ENCODE assay signal across 29 cellular contexts in genomic region chr21:19475525-19475924, GRCh38.
"Had no signal": no experiment of that assay in that cellular context is flagged by ENCODE, and none has a peak within 500 bp of the region (broad histone marks: within the 10 kb centered on the region; RNA-seq: fewer than 3 reads in every experiment).

No MANE protein-coding gene starts in this region.

- H3K27me3 ChIP-seq: body of pancreas, cardiac muscle cell, esophagus muscularis mucosa, heart right ventricle, neutrophil, sigmoid colon, spleen, transverse colon, uterus had no signal

- ATAC-seq: activated CD8-positive, alpha-beta T cell treated with anti-CD3 and anti-CD28 coated beads for 36 hours; activated naive CD8-positive, alpha-beta T cell treated with anti-CD3 and anti-CD28 coated beads, Interleukin-2, amount 50 U/mL, for 24 hours; activated T-cell treated with anti-CD3 and anti-CD28 coated beads, Interleukin-2, amount 50 U/mL, for 4 hours; activated T-helper 17 cell treated with anti-CD3 and anti-CD28 coated beads, Interleukin-2, amount 50 U/mL, for 72 hours; body of pancreas; effector memory CD8-positive, alpha-beta T cell; heart right ventricle; T-helper 17 cell had no signal

- DNase-seq: activated B cell treated with CpG ODN at 0.5 μM for 24 hours; activated CD4-positive, alpha-beta T cell treated with anti-CD3 and anti-CD28 coated beads, Interleukin-2, amount 50 U/mL, for 1 hour; activated CD8-positive, alpha-beta T cell treated with anti-CD3 and anti-CD28 coated beads for 36 hours; activated gamma-delta T cell treated with Interleukin-2 at 50 U/mL for 16 hours; activated naive CD8-positive, alpha-beta T cell treated with anti-CD3 and anti-CD28 coated beads, Interleukin-2, amount 50 U/mL, for 24 hours; activated T-cell treated with anti-CD3 and anti-CD28 coated beads, Interleukin-2, amount 50 U/mL, for 4 hours; body of pancreas; cerebellar nuclear complex; cortex of kidney; effector memory CD8-positive, alpha-beta T cell; foreskin melanocyte; heart right ventricle; islet precursor cell; left ventricle myocardium inferior; naive B cell; nephron progenitor cell; sigmoid colon; spleen; stimulated activated CD4-positive, alpha-beta T cell treated with anti-CD3 and anti-CD28 coated beads, Interleukin-2, amount 100 ng/mL, for 48 hours; stimulated activated naive CD4-positive, alpha-beta T cell treated with Interleukin-2 at 50 U/mL for 16 hours; T-helper 17 cell; T1000; transverse colon; uterus had no signal

- H3K4me1 ChIP-seq: body of pancreas, esophagus muscularis mucosa, heart right ventricle, left ventricle myocardium inferior, sigmoid colon, spleen, transverse colon, uterus had no signal

- H3K27ac ChIP-seq: body of pancreas, cardiac muscle cell, esophagus muscularis mucosa, heart right ventricle, left ventricle myocardium inferior, neutrophil, sigmoid colon, spleen, transverse colon, uterus had no signal

- H3K9me3 ChIP-seq: body of pancreas, esophagus muscularis mucosa, neutrophil, transverse colon, uterus had no signal

- H3K4me3 ChIP-seq: body of pancreas, cardiac muscle cell, esophagus muscularis mucosa, heart right ventricle, left ventricle myocardium inferior, lung, sigmoid colon, spleen, transverse colon, uterus had no signal

- H3K36me3 ChIP-seq: cardiac muscle cell, esophagus muscularis mucosa, heart right ventricle, left ventricle myocardium inferior, neutrophil, sigmoid colon, spleen, transverse colon, uterus had no signal
